7 cellular contexts compared by ENCODE assay signal in genomic region chr22:42932857-42933782, GRCh38.
A peak's percentile ranks its signal among the peaks of the same experiment; 100 is the strongest.
DNase-seq lines count a peak whose midpoint lies in the region; ATAC-seq and TF ChIP-seq lines count a peak whose summit lies in the region.

No MANE protein-coding gene starts in this region.

- no peak for TF ChIP-seq CTCF in left lung (IDR thresholded peaks at IDR 0.05)

- peak overlapping the region; percentile 91 to 92 for H3K27ac ChIP-seq in left lung
- H3K27ac ChIP-seq in thymus (ENCODE audit: low read depth) = peak overlapping the region; percentile 58

- DNase-seq in activated CD8-positive, alpha-beta memory T cell treated with anti-CD3 and anti-CD28 coated beads, Interleukin-2, amount 50 U/mL, for 48 hours = peak; percentile 60
- DNase-seq in left lung (peak in 1 of 2 donors; percentile 73), NCI-H524 treated with DMSO at 0.1 percent for 48 hours (lab: John Stamatoyannopoulos, UW) (no peak), EL (no peak)

- no peaks in the 10 kb centered on the region for H3K36me3 ChIP-seq in left lung
- H3K36me3 ChIP-seq in thymus (ENCODE audit: control insufficient read depth, insufficient read depth) = no peaks in the 10 kb centered on the region

- peak; percentile 39 for ATAC-seq in GM18867 (IDR thresholded peaks at IDR 0.05; ENCODE audit: unreplicated experiment)
- ATAC-seq in HG02938 (IDR thresholded peaks at IDR 0.05; ENCODE audit: unreplicated experiment) = peak; percentile 50
- ATAC-seq in left lung = peak; percentile 26

- intact Hi-C loops in left lung (cut with DNase I) = no loop called here

- H3K4me1 ChIP-seq in left lung (peaks cover 71 to 100% of the 10 kb centered on the region in 2 donors), thymus (ENCODE audit: control insufficient read depth, insufficient read depth, low read length) (no peaks in the 10 kb centered on the region)

- 55% methylated on average over 11 of the region's 11 CpGs for WGBS in thymus

- H3K27me3 ChIP-seq in left lung (no peaks in the 10 kb centered on the region), thymus (ENCODE audit: control insufficient read depth, insufficient read depth) (no peaks in the 10 kb centered on the region)

- H3K4me3 ChIP-seq in left lung = peak overlapping the region in 1 of 2 donors; percentile 7
- no peak overlapping the region for H3K4me3 ChIP-seq in thymus (ENCODE audit: low read length)

- H3K9me3 ChIP-seq in left lung (no peaks in the 10 kb centered on the region), thymus (ENCODE audit: control insufficient read depth) (no peaks in the 10 kb centered on the region)
